In the genomic region with DNA sequence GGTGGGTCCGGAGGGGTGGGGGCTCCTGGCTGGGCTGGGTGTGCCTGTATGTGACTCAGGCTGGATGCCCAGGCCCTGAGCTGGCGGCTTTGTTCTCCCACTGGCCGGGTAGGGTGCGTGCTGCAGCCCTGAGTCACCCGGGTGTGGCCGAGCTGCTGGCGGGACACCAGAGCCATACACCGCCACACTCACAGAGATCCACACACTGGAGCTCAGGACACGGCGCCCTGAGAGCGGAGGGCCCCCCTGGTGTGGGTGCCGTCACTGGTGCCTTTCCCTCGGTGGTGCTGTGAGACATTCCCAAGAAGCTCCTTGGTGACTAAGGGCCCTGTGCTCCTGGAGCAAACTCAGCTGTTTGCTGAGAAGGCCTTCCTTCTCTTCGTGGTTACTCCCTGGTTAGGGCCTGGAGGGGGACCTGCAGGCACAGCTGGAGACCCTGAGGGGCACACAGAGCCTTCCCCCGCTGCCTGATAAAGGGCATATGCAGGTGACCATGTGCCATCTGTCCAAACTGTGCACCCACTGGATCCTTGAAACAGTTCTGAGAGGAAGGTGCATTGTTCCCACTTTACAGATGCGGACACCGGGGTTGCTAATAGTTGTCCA, we compare ENCODE assay signal across 8 cellular contexts. TPM values are rescaled to one million over a fixed set of nuclear protein-coding genes. Genes with fewer than 3 reads are reported as not detected.
DNase-seq lines count a peak whose midpoint lies in the region; TF ChIP-seq lines count a peak whose summit lies in the region.

No MANE protein-coding gene starts in this region.

- no peak overlapping the region for H3K4me3 ChIP-seq in dorsolateral prefrontal cortex

- DNase-seq in ACHN (peak; percentile 99), M059J (ENCODE audit: low read depth) (peak; percentile 98), dorsolateral prefrontal cortex (peak in 3 of 10 donors; percentile 20 to 58 (median 24)), mesenteric fat pad (ENCODE audit: low spot score) (peak; percentile 95), NCI-H774 (lab: John Stamatoyannopoulos, UW) (no peak), UCSD-AML1 (lab: John Stamatoyannopoulos, UW; ENCODE audit: unreplicated experiment) (no peak)
- DNase-seq in stimulated activated CD4-positive, alpha-beta T cell treated with anti-CD3 and anti-CD28 coated beads, Interleukin-4, amount 100 ng/mL, for 24 hours, result no peak
- no peak for DNase-seq in activated CD4-positive, alpha-beta T cell treated with anti-CD3 and anti-CD28 coated beads for 48 hours

- no peak for TF ChIP-seq CTCF in dorsolateral prefrontal cortex (IDR thresholded peaks at IDR 0.05 in 54 of 56, conservative IDR thresholded peaks at IDR 0.05 in 2 of 56; ENCODE audit: low read depth in 1 of 56, partially characterized antibody in 56 of 56)

- H3K27me3 ChIP-seq in dorsolateral prefrontal cortex, result peaks cover 0 to 9% (median 2%) of the 10 kb centered on the region in 45 donors

- intact Hi-C loops in dorsolateral prefrontal cortex (cut with DNase I), result loop anchor here in 1 of 2 donors (5.0 kb wide), 1 partner anchor 660 kb away; no protein-coding TSS in a partner anchor

- H3K27ac ChIP-seq in dorsolateral prefrontal cortex, result peak overlapping the region in 34 of 59 donors; percentile 7 to 81 (median 47)

- in situ Hi-C loops in ACHN (cut with HindIII; ENCODE audit: low pct_ligation_motif_present, low pct_unique_long_range_greater_than_20kb, low sequenced_read_pairs), result no loop called here

RNA-seq across cellular contexts. Expression of a gene that starts 44.3 kb away (rescaled TPM):
- 36.6 and 52.7 TPM in 2 replicates for total RNA-seq in M059J (2014; rRNA removed; shearing (Covaris generic))
- total RNA-seq in dorsolateral prefrontal cortex (under 1 TPM in 51 of 120 experiments, not detected in 69; 0.10 to 0.43 (median 0.19) TPM), mesenteric fat pad (not detected)

Comparison
In these comparisons a context has a peak if more than half of its experiments do, and no peak if none do; other contexts are left out.
1. DNase-seq: peak in ACHN (single experiment), M059J (single experiment) and mesenteric fat pad (single experiment); none in stimulated activated CD4-positive, alpha-beta T cell treated with anti-CD3 and anti-CD28 coated beads, Interleukin-4, amount 100 ng/mL, for 24 hours (single experiment), NCI-H774 (single experiment), activated CD4-positive, alpha-beta T cell treated with anti-CD3 and anti-CD28 coated beads for 48 hours (single experiment) and UCSD-AML1 (single experiment).
2. RNA of a gene that starts 44.3 kb away (total RNA-seq): 36.6 to 52.7 TPM in M059J; 0.10 to 0.43 TPM in dorsolateral prefrontal cortex and not detected in mesenteric fat pad (single experiment); every median in the first group is over 10 times any median in the second.